Comparison of ENCODE assay signal across 28 cellular contexts in the genomic region with DNA sequence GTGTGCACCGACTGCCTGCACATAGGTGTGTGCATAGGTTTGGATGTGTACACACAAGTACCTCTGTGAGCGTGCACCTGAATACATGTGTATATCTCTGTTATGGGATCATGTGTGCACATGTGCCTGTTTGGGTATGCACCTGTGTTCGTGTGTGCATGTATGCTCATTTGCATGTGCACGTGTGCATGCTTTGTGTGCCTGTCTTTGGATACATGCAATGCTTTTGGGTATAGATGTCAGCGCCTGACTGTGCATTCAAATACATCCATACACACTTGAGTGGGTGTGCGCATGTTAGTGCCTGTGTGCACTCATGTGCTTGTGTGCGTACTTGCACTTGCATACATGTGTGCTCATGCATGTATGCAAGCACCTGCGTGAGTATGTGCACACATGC.
"Had no signal": no experiment of that assay in that cellular context is flagged by ENCODE, and none has a peak within 500 bp of the region (broad histone marks: within the 10 kb centered on the region; RNA-seq: fewer than 3 reads in every experiment).

No MANE protein-coding gene starts in this region.

- H3K36me3 Mint-ChIP-seq: immature natural killer cell; natural killer cell; stimulated activated effector memory CD8-positive, alpha-beta T cell treated with anti-CD3 and anti-CD28 coated beads, Interleukin-12 subunit alpha, Interleukin-12 subunit beta, amount 100 ng/mL, for 72 hours had no signal

- H3K9me3 ChIP-seq: lower lobe of right lung, pancreas, prostate gland, sigmoid colon, suprapubic skin, thoracic aorta, tibial artery, vagina had no signal

- ATAC-seq: left colon, left lung, natural killer cell, pancreas, right cardiac atrium had no signal

- H3K27ac Mint-ChIP-seq: immature natural killer cell; natural killer cell; nephron progenitor cell; stimulated activated effector memory CD8-positive, alpha-beta T cell treated with anti-CD3 and anti-CD28 coated beads, Interleukin-12 subunit alpha, Interleukin-12 subunit beta, amount 100 ng/mL, for 72 hours; stimulated activated naive CD8-positive, alpha-beta T cell treated with anti-CD3 and anti-CD28 coated beads, Interleukin-15, Interleukin-2, amounts not matched to agents 100 ng/mL and 50 ng/mL, for 24 hours had no signal

- H3K4me1 ChIP-seq: left lung, lower lobe of right lung, pancreas, prostate gland, sigmoid colon, spleen, suprapubic skin, tibial artery, vagina had no signal

- H3K27me3 Mint-ChIP-seq: stimulated activated naive CD8-positive, alpha-beta T cell treated with anti-CD3 and anti-CD28 coated beads, Interleukin-15, Interleukin-2, amounts not matched to agents 100 ng/mL and 50 ng/mL, for 24 hours had no signal

- H3K27ac ChIP-seq: left lung, lower lobe of right lung, pancreas, prostate gland, sigmoid colon, spleen, suprapubic skin, thoracic aorta, tibial artery, vagina had no signal

- H3K36me3 ChIP-seq: left lung, lower lobe of right lung, pancreas, prostate gland, sigmoid colon, spleen, suprapubic skin, thoracic aorta, tibial artery, vagina had no signal

- H3K9me3 Mint-ChIP-seq: stimulated activated effector memory CD8-positive, alpha-beta T cell treated with anti-CD3 and anti-CD28 coated beads, Interleukin-12 subunit alpha, Interleukin-12 subunit beta, amount 100 ng/mL, for 72 hours; stimulated activated naive CD8-positive, alpha-beta T cell treated with anti-CD3 and anti-CD28 coated beads, Interleukin-15, Interleukin-2, amounts not matched to agents 100 ng/mL and 50 ng/mL, for 24 hours had no signal

- H3K4me1 Mint-ChIP-seq: immature natural killer cell; natural killer cell; stimulated activated effector memory CD8-positive, alpha-beta T cell treated with anti-CD3 and anti-CD28 coated beads, Interleukin-12 subunit alpha, Interleukin-12 subunit beta, amount 100 ng/mL, for 72 hours had no signal

- H3K27me3 ChIP-seq: pancreas, sigmoid colon, spleen, suprapubic skin, tibial artery, vagina had no signal

- DNase-seq: hypothalamus; immature natural killer cell; kidney; left colon; left lung; lower lobe of right lung; mammary epithelial cell; mesenchymal stem cell; natural killer cell; nephron progenitor cell; pancreas; posterior cingulate gyrus; retina; right cardiac atrium; sigmoid colon; small intestine; spleen; stimulated activated CD4-positive, alpha-beta T cell treated with anti-CD3 and anti-CD28 coated beads, Interleukin-4, amount 100 ng/mL, for 24 hours; stimulated activated naive CD4-positive, alpha-beta T cell; tibial artery; trophoblast cell had no signal

- FAIRE-seq: islet of Langerhans, kidney, pancreas, small intestine had no signal

- H3K4me3 ChIP-seq: left lung, lower lobe of right lung, pancreas, prostate gland, sigmoid colon, spleen, suprapubic skin, thoracic aorta, tibial artery, vagina had no signal

- H3K4me3 Mint-ChIP-seq: immature natural killer cell; natural killer cell; nephron progenitor cell; stimulated activated effector memory CD8-positive, alpha-beta T cell treated with anti-CD3 and anti-CD28 coated beads, Interleukin-12 subunit alpha, Interleukin-12 subunit beta, amount 100 ng/mL, for 72 hours; stimulated activated naive CD8-positive, alpha-beta T cell treated with anti-CD3 and anti-CD28 coated beads, Interleukin-15, Interleukin-2, amounts not matched to agents 100 ng/mL and 50 ng/mL, for 24 hours had no signal
